Comparison of ENCODE assay signal across 8 cellular contexts in the genomic region with DNA sequence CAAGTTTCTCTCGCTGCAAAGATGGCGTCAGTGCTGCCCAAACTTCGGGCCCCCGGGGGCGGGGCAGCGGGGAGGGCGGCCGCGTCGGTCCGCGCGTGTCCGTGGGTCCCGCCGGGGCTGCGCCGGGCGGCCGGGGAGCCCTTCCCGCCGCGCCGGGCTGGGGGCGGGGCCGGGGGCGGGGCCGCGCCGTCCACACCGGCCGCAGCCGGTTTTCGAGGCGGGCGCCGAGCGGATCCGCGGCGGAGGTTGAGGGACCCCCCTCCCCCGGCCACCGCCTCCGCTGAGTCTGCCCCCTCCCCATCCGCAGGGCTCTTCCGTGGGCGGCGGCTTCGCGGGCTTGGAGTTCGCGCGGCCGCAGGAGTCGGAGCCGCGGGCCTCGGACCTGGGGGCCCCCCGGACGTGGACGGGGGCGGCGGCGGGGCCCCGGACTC.
DNase-seq lines count a peak whose midpoint lies in the region; ATAC-seq lines count a peak whose summit lies in the region.

No MANE protein-coding gene starts in this region.

- DNase-seq in T follicular helper cell (ENCODE audit: low read depth): peak; percentile 37
- peak; percentile 43 for DNase-seq in kidney tubule cell (ENCODE audit: low spot score)
- peak; percentile 49 for DNase-seq in stimulated activated naive CD4-positive, alpha-beta T cell treated with Interleukin-2 at 50 U/mL for 16 hours (lab: John Stamatoyannopoulos, UW)

- peak overlapping the region; percentile 55; the same call in 1 of the 2 replicates for H3K9ac ChIP-seq in ES-I3 (ENCODE audit: low read depth, low read length)

- H3K4me1 ChIP-seq in ES-I3 (ENCODE audit: insufficient read depth, low read length): peaks cover 3% of the 10 kb centered on the region; the same call in 1 of the 2 replicates

- H3K9me3 ChIP-seq in ES-I3 (ENCODE audit: control insufficient read depth, insufficient read depth, low read length): no peaks in the 10 kb centered on the region

- H3K36me3 ChIP-seq in ES-I3 (ENCODE audit: insufficient read depth, low read length): no peaks in the 10 kb centered on the region; the same call in 1 of the 2 replicates

- ATAC-seq in HG02852 (IDR thresholded peaks at IDR 0.05; ENCODE audit: unreplicated experiment) (peak; percentile 25), HG03439 (IDR thresholded peaks at IDR 0.05; ENCODE audit: unreplicated experiment) (no peak), HG02938 (IDR thresholded peaks at IDR 0.05; ENCODE audit: unreplicated experiment) (no peak)

- H3K27ac ChIP-seq in cingulate gyrus (ENCODE audit: low read depth, low read length): peak overlapping the region; percentile 81
